10 cellular contexts compared by ENCODE assay signal in the genomic region with DNA sequence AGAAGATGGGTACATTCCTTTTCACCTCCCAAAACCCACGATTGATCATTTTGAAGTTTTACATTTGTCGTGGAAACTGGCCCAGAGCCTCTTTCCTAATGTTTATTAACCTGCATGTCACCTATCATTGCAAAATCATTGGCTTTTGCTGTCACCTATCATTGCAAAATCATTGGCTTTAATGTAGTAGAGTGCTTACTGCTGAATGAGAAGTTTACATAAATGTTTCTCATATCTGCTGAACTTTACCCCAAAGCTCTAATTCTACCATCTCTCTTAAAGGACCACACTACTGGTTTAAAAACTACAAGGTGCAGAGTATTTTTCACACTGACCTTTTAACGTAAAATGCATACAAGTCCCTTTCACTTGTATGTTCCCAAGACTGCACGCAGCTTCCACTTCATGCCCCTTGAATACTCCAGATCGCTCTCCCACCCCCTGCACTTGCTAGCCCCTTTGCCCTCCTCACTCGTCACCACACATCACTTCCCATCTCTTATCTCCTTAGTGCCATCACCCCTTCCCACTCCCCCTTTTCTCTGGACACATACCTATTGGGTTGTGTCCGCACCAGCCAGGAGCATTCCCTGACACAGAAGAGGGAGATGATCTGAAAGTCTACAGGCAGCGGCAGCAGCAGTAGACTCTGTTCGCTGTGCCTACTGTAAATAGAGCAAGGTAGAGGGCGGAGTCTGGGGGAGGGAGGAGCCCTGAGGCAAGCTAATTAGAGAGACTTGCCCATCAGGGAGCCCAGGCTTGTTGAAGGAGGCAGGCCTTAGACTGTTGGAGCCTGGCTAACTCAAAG. TPM values are rescaled to one million over a fixed set of nuclear protein-coding genes. Genes with fewer than 3 reads are reported as not detected.
DNase-seq lines count a peak whose midpoint lies in the region; ATAC-seq, FAIRE-seq and TF ChIP-seq lines count a peak whose summit lies in the region.
"Had no signal": no experiment of that assay in that cellular context is flagged by ENCODE, and none has a peak within 500 bp of the region (broad histone marks: within the 10 kb centered on the region; RNA-seq: fewer than 3 reads in every experiment).

No MANE protein-coding gene starts in this region.

- no peak overlapping the region for H3K27ac ChIP-seq in HUES64 (ENCODE audit: low read depth, low read length)

- H3K4me3 ChIP-seq in GM12865 (ENCODE audit: low read depth, low read length) (peak overlapping the region; percentile 22), HUES64 (ENCODE audit: low read length) (peak overlapping the region; percentile 54)
- H3K4me3 ChIP-seq: HAP-1 had no signal

- no peak overlapping the region for H3K27ac Mint-ChIP-seq in activated CD4-positive, alpha-beta T cell treated with anti-CD3 and anti-CD28 coated beads, Interleukin-2, amount 10 ng/mL, durations not matched to agents 7 days and 5 days

- H3K4me3 Mint-ChIP-seq in activated CD4-positive, alpha-beta T cell treated with anti-CD3 and anti-CD28 coated beads, Interleukin-2, amount 10 ng/mL, durations not matched to agents 7 days and 5 days: no peak overlapping the region

- no peaks in the 10 kb centered on the region for H3K4me1 Mint-ChIP-seq in activated CD4-positive, alpha-beta T cell treated with anti-CD3 and anti-CD28 coated beads, Interleukin-2, amount 10 ng/mL, durations not matched to agents 7 days and 5 days

- H3K36me3 ChIP-seq in HUES64 (ENCODE audit: insufficient read depth, low read length): no peaks in the 10 kb centered on the region
- H3K36me3 ChIP-seq: HAP-1 had no signal

- CTCF ChIA-PET in activated CD4-positive, alpha-beta T cell treated with anti-CD3 and anti-CD28 coated beads, Interleukin-2, amount 10 ng/mL, durations not matched to agents 7 days and 5 days (lab: Charles Lee): interaction anchor here (1.0 kb wide), 1 partner anchor 15 kb away, joined by 3 read pairs; no protein-coding TSS in a partner anchor

- no peaks in the 10 kb centered on the region for H3K9me3 Mint-ChIP-seq in activated CD4-positive, alpha-beta T cell treated with anti-CD3 and anti-CD28 coated beads, Interleukin-2, amount 10 ng/mL, durations not matched to agents 7 days and 5 days

- no peaks in the 10 kb centered on the region for H3K27me3 ChIP-seq in HUES64 (ENCODE audit: insufficient read depth, low read length)

- H3K9ac ChIP-seq in HUES64 (ENCODE audit: low read depth, low read length): peak overlapping the region; percentile 42; the same call in 1 of the 2 replicates

- peaks cover 4% of the 10 kb centered on the region for H3K4me1 ChIP-seq in HUES64 (ENCODE audit: insufficient read depth, low read length)
- H3K4me1 ChIP-seq: HAP-1 had no signal

- no peaks in the 10 kb centered on the region for H3K9me3 ChIP-seq in HUES64 (ENCODE audit: insufficient read depth, low read depth, low read length)
- H3K9me3 ChIP-seq: HAP-1 had no signal

- FAIRE-seq in HTR-8/SVneo (lab: Jason Lieb, UNC): no peak
- FAIRE-seq: astrocyte had no signal

- WGBS in HUES64: 33% methylated on average over 10 of the region's 10 CpGs

- H3K36me3 Mint-ChIP-seq in activated CD4-positive, alpha-beta T cell treated with anti-CD3 and anti-CD28 coated beads, Interleukin-2, amount 10 ng/mL, durations not matched to agents 7 days and 5 days (ENCODE audit: low read depth): no peaks in the 10 kb centered on the region

- POLR2A ChIA-PET in activated CD4-positive, alpha-beta T cell treated with anti-CD3 and anti-CD28 coated beads, Interleukin-2, amount 10 ng/mL, durations not matched to agents 7 days and 5 days (lab: Charles Lee): interaction anchor here (0.5 kb wide), 1 partner anchor 183 kb away, joined by 3 read pairs; no protein-coding TSS in a partner anchor

- peaks cover 19% of the 10 kb centered on the region for H3K27me3 Mint-ChIP-seq in activated CD4-positive, alpha-beta T cell treated with anti-CD3 and anti-CD28 coated beads, Interleukin-2, amount 10 ng/mL, durations not matched to agents 7 days and 5 days

- ATAC-seq in GM21528 (IDR thresholded peaks at IDR 0.05; ENCODE audit: low FRiP score, unreplicated experiment): peak; percentile 88

- peak; percentile 64 for DNase-seq in GM12865 (ENCODE audit: low read depth)
- DNase-seq in iPS DF 19.7 (ENCODE audit: low read depth, low spot score): peak; percentile 69
- DNase-seq in Kasumi-1 (lab: John Stamatoyannopoulos, UW): no peak
- DNase-seq in NCI-H2029 (lab: John Stamatoyannopoulos, UW): no peak
- no peak for DNase-seq in activated CD4-positive, alpha-beta T cell treated with anti-CD3 and anti-CD28 coated beads, Interleukin-2, amount 10 ng/mL, durations not matched to agents 7 days and 5 days
- DNase-seq in HTR-8/SVneo (ENCODE audit: insufficient read length, low spot score): no peak

- TF ChIP-seq CTCF in GM12865 (IDR thresholded peaks at IDR 0.05; ENCODE audit: insufficient read depth, low read depth, low read length, missing control alignments): no peak

RNA-seq across cellular contexts. Expression of gene ATOSA, which starts 30.2 kb away (rescaled TPM):
- polyA plus RNA-seq in HUES64 (2013, experiment 1 of 2): 3.6 TPM
- polyA plus RNA-seq in HUES64 (2013, experiment 2 of 2): 5.8 TPM
- 10 to 100 TPM; 39.5 to 41.1 TPM for total RNA-seq in activated CD4-positive, alpha-beta T cell treated with anti-CD3 and anti-CD28 coated beads, Interleukin-2, amount 10 ng/mL, durations not matched to agents 7 days and 5 days

Comparison
In these comparisons a context has a peak if more than half of its experiments do, and no peak if none do; other contexts are left out.
1. DNase-seq: peak in GM12865 (single experiment) and iPS DF 19.7 (single experiment); none in Kasumi-1 (0 of 2), NCI-H2029 (single experiment), activated CD4-positive, alpha-beta T cell treated with anti-CD3 and anti-CD28 coated beads, Interleukin-2, amount 10 ng/mL, durations not matched to agents 7 days and 5 days (single experiment) and HTR-8/SVneo (single experiment).